In the genomic region with DNA sequence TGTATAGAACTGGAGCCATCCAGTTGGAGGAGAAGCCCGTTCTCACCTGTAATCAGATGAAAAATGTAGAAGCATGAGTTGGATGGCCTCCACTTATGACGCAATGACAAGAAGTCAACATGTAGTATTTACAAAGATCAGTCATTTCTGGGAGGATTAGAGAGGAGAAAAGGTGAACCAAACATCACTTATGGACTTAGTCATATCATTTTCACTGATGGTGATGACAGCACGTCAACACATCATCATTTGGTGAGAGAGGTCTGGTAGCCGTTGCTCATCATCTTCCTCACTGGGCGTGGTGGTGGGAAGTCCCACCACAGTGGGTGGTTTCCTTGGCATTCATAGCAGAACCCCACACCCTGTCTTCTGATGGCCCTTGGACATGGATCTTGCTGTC, we compare ENCODE assay signal across 12 cellular contexts.
DNase-seq lines count a peak whose midpoint lies in the region; ATAC-seq and TF ChIP-seq lines count a peak whose summit lies in the region.
"Had no signal": no experiment of that assay in that cellular context is flagged by ENCODE, and none has a peak within 500 bp of the region (broad histone marks: within the 10 kb centered on the region; RNA-seq: fewer than 3 reads in every experiment).

No MANE protein-coding gene starts in this region.

- ATAC-seq in GM18520 (IDR thresholded peaks at IDR 0.05; ENCODE audit: unreplicated experiment) (peak; percentile 50), GM19328 (IDR thresholded peaks at IDR 0.05; ENCODE audit: unreplicated experiment) (no peak), GM19395 (IDR thresholded peaks at IDR 0.05; ENCODE audit: unreplicated experiment) (no peak)

- CTCF ChIA-PET in activated CD4-positive, alpha-beta memory T cell treated with anti-CD3 and anti-CD28 coated beads, Interleukin-2, amount 10 ng/mL, durations not matched to agents 7 days and 5 days (lab: Charles Lee) = interaction anchor here (0.5 to 1.0 kb wide), 2 partner anchors 10 to 30 kb away, joined by 3 to 4 read pairs; no protein-coding TSS in a partner anchor

- POLR2A ChIA-PET in activated CD4-positive, alpha-beta memory T cell treated with anti-CD3 and anti-CD28 coated beads, Interleukin-2, amount 10 ng/mL, durations not matched to agents 7 days and 5 days (lab: Charles Lee) = interaction anchor here (1.7 to 2.1 kb wide), 2 partner anchors 10 to 13 kb away, joined by 9 to 15 read pairs; no protein-coding TSS in a partner anchor

- H3K36me3 Mint-ChIP-seq in activated CD4-positive, alpha-beta memory T cell treated with anti-CD3 and anti-CD28 coated beads, Interleukin-2, amount 10 ng/mL, durations not matched to agents 7 days and 5 days (ENCODE audit: low read depth) = peaks cover 22% of the 10 kb centered on the region

- no peaks in the 10 kb centered on the region for H3K27me3 ChIP-seq in liver (ENCODE audit: control insufficient read depth in 4 of 4, insufficient read depth in 4 of 4, low read length in 3 of 4)

- H3K9me3 ChIP-seq in liver (ENCODE audit: control insufficient read depth in 4 of 4, low read length in 3 of 4) = no peaks in the 10 kb centered on the region

- H3K36me3 ChIP-seq in liver (ENCODE audit: control insufficient read depth in 4 of 4, insufficient read depth in 3 of 4, low read depth in 1 of 4, low read length in 3 of 4) = no peaks in the 10 kb centered on the region

- DNase-seq in Daoy (ENCODE audit: low read depth) = peak; percentile 27
- DNase-seq in activated CD4-positive, alpha-beta memory T cell treated with anti-CD3 and anti-CD28 coated beads, Interleukin-2, amount 10 ng/mL, durations not matched to agents 7 days and 5 days = peak; percentile 69
- DNase-seq in G401 (ENCODE audit: low spot score) = no peak
- no peak for DNase-seq in NCI-H82 treated with DMSO at 0.1 percent for 48 hours (lab: John Stamatoyannopoulos, UW; ENCODE audit: unreplicated experiment)
- DNase-seq: CD4-positive, alpha-beta T cell; foreskin melanocyte; NCI-H146; NCI-H510A had no signal

- H3K4me1 ChIP-seq in liver (ENCODE audit: control insufficient read depth in 4 of 4, insufficient read depth in 4 of 4, low read length in 3 of 4) = peaks cover 8 to 62% (median 47%) of the 10 kb centered on the region in 4 donors

- H3K27me3 Mint-ChIP-seq in activated CD4-positive, alpha-beta memory T cell treated with anti-CD3 and anti-CD28 coated beads, Interleukin-2, amount 10 ng/mL, durations not matched to agents 7 days and 5 days = no peaks in the 10 kb centered on the region
- H3K27me3 Mint-ChIP-seq: CD4-positive, alpha-beta T cell had no signal

- no peaks in the 10 kb centered on the region for H3K9me3 Mint-ChIP-seq in activated CD4-positive, alpha-beta memory T cell treated with anti-CD3 and anti-CD28 coated beads, Interleukin-2, amount 10 ng/mL, durations not matched to agents 7 days and 5 days
- H3K9me3 Mint-ChIP-seq: CD4-positive, alpha-beta T cell had no signal

- no peak overlapping the region for H3K9ac ChIP-seq in liver (ENCODE audit: low read depth in 1 of 2, low read length in 2 of 2)

- H3K4me3 Mint-ChIP-seq in activated CD4-positive, alpha-beta memory T cell treated with anti-CD3 and anti-CD28 coated beads, Interleukin-2, amount 10 ng/mL, durations not matched to agents 7 days and 5 days = no peak overlapping the region
- H3K4me3 Mint-ChIP-seq: CD4-positive, alpha-beta T cell had no signal

- TF ChIP-seq RAD21 in liver (IDR thresholded peaks at IDR 0.05) = no peak

- peak overlapping the region in 1 of 2 donors; percentile 54 for H3K27ac ChIP-seq in liver (ENCODE audit: low read depth in 1 of 2, low read length in 2 of 2)

- peak overlapping the region; percentile 75 for H3K27ac Mint-ChIP-seq in activated CD4-positive, alpha-beta memory T cell treated with anti-CD3 and anti-CD28 coated beads, Interleukin-2, amount 10 ng/mL, durations not matched to agents 7 days and 5 days
- H3K27ac Mint-ChIP-seq: CD4-positive, alpha-beta T cell had no signal

- peaks cover 49% of the 10 kb centered on the region for H3K4me1 Mint-ChIP-seq in activated CD4-positive, alpha-beta memory T cell treated with anti-CD3 and anti-CD28 coated beads, Interleukin-2, amount 10 ng/mL, durations not matched to agents 7 days and 5 days

- H3K4me3 ChIP-seq in liver (ENCODE audit: low read depth in 1 of 3, low read length in 3 of 3) = no peak overlapping the region

- TF ChIP-seq CTCF in liver (IDR thresholded peaks at IDR 0.05; ENCODE audit: low read depth, low read length, missing input control) = no peak

- in situ Hi-C loops in G401 (cut with HindIII; ENCODE audit: low sequenced_read_pairs) = no loop called here

- 62% methylated on average over 5 of the region's 5 CpGs for WGBS in liver

TF ChIP-seq in liver, 16 proteins besides CTCF, POLR2A, EP300 and RAD21:
- TF ChIP-seq, protein P1, sequence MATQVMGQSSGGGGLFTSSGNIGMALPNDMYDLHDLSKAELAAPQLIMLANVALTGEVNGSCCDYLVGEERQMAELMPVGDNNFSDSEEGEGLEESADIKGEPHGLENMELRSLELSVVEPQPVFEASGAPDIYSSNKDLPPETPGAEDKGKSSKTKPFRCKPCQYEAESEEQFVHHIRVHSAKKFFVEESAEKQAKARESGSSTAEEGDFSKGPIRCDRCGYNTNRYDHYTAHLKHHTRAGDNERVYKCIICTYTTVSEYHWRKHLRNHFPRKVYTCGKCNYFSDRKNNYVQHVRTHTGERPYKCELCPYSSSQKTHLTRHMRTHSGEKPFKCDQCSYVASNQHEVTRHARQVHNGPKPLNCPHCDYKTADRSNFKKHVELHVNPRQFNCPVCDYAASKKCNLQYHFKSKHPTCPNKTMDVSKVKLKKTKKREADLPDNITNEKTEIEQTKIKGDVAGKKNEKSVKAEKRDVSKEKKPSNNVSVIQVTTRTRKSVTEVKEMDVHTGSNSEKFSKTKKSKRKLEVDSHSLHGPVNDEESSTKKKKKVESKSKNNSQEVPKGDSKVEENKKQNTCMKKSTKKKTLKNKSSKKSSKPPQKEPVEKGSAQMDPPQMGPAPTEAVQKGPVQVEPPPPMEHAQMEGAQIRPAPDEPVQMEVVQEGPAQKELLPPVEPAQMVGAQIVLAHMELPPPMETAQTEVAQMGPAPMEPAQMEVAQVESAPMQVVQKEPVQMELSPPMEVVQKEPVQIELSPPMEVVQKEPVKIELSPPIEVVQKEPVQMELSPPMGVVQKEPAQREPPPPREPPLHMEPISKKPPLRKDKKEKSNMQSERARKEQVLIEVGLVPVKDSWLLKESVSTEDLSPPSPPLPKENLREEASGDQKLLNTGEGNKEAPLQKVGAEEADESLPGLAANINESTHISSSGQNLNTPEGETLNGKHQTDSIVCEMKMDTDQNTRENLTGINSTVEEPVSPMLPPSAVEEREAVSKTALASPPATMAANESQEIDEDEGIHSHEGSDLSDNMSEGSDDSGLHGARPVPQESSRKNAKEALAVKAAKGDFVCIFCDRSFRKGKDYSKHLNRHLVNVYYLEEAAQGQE (IDR thresholded peaks at IDR 0.05) = no peak
- TF ChIP-seq HNF4A (conservative IDR thresholded peaks at IDR 0.05) (peak in 1 of 2 donors; percentile 7), FOXA2 (IDR thresholded peaks at IDR 0.05) (peak; percentile 78), FOXA1 (IDR thresholded peaks at IDR 0.05) (peak; percentile 58), RXRA (IDR thresholded peaks at IDR 0.05) (peak in 1 of 2 donors; percentile 48)
- TF ChIP-seq, protein P2, sequence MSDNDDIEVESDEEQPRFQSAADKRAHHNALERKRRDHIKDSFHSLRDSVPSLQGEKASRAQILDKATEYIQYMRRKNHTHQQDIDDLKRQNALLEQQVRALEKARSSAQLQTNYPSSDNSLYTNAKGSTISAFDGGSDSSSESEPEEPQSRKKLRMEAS (IDR thresholded peaks at IDR 0.05) = no peak
TF ChIP-seq in liver: peak in this region for 4.

Comparison
In these comparisons a context has a peak if more than half of its experiments do, and no peak if none do; other contexts are left out.
1. DNase-seq: peak in Daoy (single experiment) and activated CD4-positive, alpha-beta memory T cell treated with anti-CD3 and anti-CD28 coated beads, Interleukin-2, amount 10 ng/mL, durations not matched to agents 7 days and 5 days (single experiment); none in G401 (single experiment) and NCI-H82 treated with DMSO at 0.1 percent for 48 hours (single experiment).